In genomic region chr2:240570531-240571313, GRCh38 we compare ENCODE assay signal across 10 cellular contexts. TPM values are rescaled to one million over a fixed set of nuclear protein-coding genes. Genes with fewer than 3 reads are reported as not detected.
DNase-seq lines count a peak whose midpoint lies in the region; ATAC-seq and TF ChIP-seq lines count a peak whose summit lies in the region.
"Had no signal": no experiment of that assay in that cellular context is flagged by ENCODE, and none has a peak within 500 bp of the region (broad histone marks: within the 10 kb centered on the region; RNA-seq: fewer than 3 reads in every experiment).

No MANE protein-coding gene starts in this region.

- H3K27me3 Mint-ChIP-seq in T-cell (no peaks in the 10 kb centered on the region), progenitor cell of endocrine pancreas (no peaks in the 10 kb centered on the region)

- peaks cover 41 to 46% (median 42%) of the 10 kb centered on the region in 3 donors for H3K4me1 Mint-ChIP-seq in T-cell
- peaks cover 13% of the 10 kb centered on the region for H3K4me1 Mint-ChIP-seq in progenitor cell of endocrine pancreas (ENCODE audit: low read depth)

- TF ChIP-seq POLR2A in heart left ventricle (IDR thresholded peaks at IDR 0.05) = no peak

- DNase-seq in T-cell = no peak
- DNase-seq in heart left ventricle = peak in 3 of 5 donors; percentile 13 to 48 (median 23)
- no peak for DNase-seq in progenitor cell of endocrine pancreas (ENCODE audit: low spot score, unreplicated experiment)
- DNase-seq in amniotic stem cell (lab: John Stamatoyannopoulos, UW) = no peak
- DNase-seq: dermis blood vessel endothelial cell, foreskin keratinocyte, NCI-H187 had no signal

- H3F3A ChIP-seq in DOHH2 (ENCODE audit: control insufficient read depth, insufficient read depth) = peaks cover 13% of the 10 kb centered on the region

- H3K9me3 Mint-ChIP-seq in T-cell = no peaks in the 10 kb centered on the region
- no peaks in the 10 kb centered on the region for H3K9me3 Mint-ChIP-seq in progenitor cell of endocrine pancreas (ENCODE audit: low read depth)

- peaks cover 36% of the 10 kb centered on the region for H3K4me1 ChIP-seq in DOHH2 (ENCODE audit: control insufficient read depth, low read length)
- peaks cover 12 to 47% (median 38%) of the 10 kb centered on the region in 12 donors for H3K4me1 ChIP-seq in heart left ventricle

- H3K27me3 ChIP-seq in DOHH2 (ENCODE audit: control insufficient read depth, low read length) (no peaks in the 10 kb centered on the region), heart left ventricle (no peaks in the 10 kb centered on the region)
- H3K27me3 ChIP-seq: foreskin keratinocyte had no signal

- H3K27ac Mint-ChIP-seq in T-cell (peak overlapping the region; percentile 70 to 79), progenitor cell of endocrine pancreas (peak overlapping the region; percentile 23)

- TF ChIP-seq CTCF in DOHH2 (IDR thresholded peaks at IDR 0.05; ENCODE audit: low read depth, low read length, poor library complexity, severe bottlenecking) = no peak
- TF ChIP-seq CTCF in heart left ventricle (IDR thresholded peaks at IDR 0.05) = no peak
- TF ChIP-seq CTCF in progenitor cell of endocrine pancreas (IDR thresholded peaks at IDR 0.05; ENCODE audit: unreplicated experiment) = no peak

- no peaks in the 10 kb centered on the region for H3K9me2 ChIP-seq in DOHH2 (replicated peaks; ENCODE audit: control insufficient read depth, low read length)

- H3K4me3 Mint-ChIP-seq in T-cell (peak overlapping the region; percentile 79 to 88 (median 80)), progenitor cell of endocrine pancreas (ENCODE audit: low read depth) (no peak overlapping the region)

- H3K36me3 Mint-ChIP-seq in T-cell (no peaks in the 10 kb centered on the region), progenitor cell of endocrine pancreas (ENCODE audit: insufficient read depth) (peaks cover 1% of the 10 kb centered on the region)

- 75 to 88% (median 82%) methylated on average over 2 to 11 of the region's 11 CpGs for WGBS in heart left ventricle, 4 donors

- CTCF ChIA-PET in T-cell (lab: Charles Lee) = no interaction called here

- H3K9me3 ChIP-seq in DOHH2 (ENCODE audit: control insufficient read depth, insufficient read depth, low read length) = no peaks in the 10 kb centered on the region
- no peaks in the 10 kb centered on the region for H3K9me3 ChIP-seq in heart left ventricle

- POLR2A ChIA-PET in T-cell (lab: Charles Lee) = no interaction called here

- intact Hi-C loops in heart left ventricle (cut with DNase I) = no loop called here

- H3K79me2 ChIP-seq in DOHH2 (ENCODE audit: control insufficient read depth, low read length) = peaks cover 54% of the 10 kb centered on the region

- peaks cover 5% of the 10 kb centered on the region for H4K20me1 ChIP-seq in DOHH2 (ENCODE audit: control insufficient read depth, insufficient read depth, low read depth, low read length)

- H3K27ac ChIP-seq in DOHH2 (ENCODE audit: low read depth, low read length) (no peak overlapping the region), heart left ventricle (no peak overlapping the region)
- H3K27ac ChIP-seq: foreskin keratinocyte had no signal

- peak overlapping the region; percentile 100; the same call in 1 of the 2 replicates for H3K4me2 ChIP-seq in DOHH2 (ENCODE audit: low read length)

- H3K36me3 ChIP-seq in DOHH2 (ENCODE audit: control insufficient read depth, low read length) = peaks cover 14% of the 10 kb centered on the region
- peaks cover 0 to 39% (median 16%) of the 10 kb centered on the region in 9 donors for H3K36me3 ChIP-seq in heart left ventricle

- no peak for ATAC-seq in T-cell (replicated peaks in 1 of 4)
- ATAC-seq in heart left ventricle = no peak
- ATAC-seq in HG03175 (IDR thresholded peaks at IDR 0.05; ENCODE audit: unreplicated experiment) = no peak
- ATAC-seq in GM18868 (IDR thresholded peaks at IDR 0.05; ENCODE audit: unreplicated experiment) = no peak
- ATAC-seq: foreskin keratinocyte had no signal

- no peak overlapping the region for H3K4me3 ChIP-seq in DOHH2 (ENCODE audit: low read length)
- H3K4me3 ChIP-seq in heart left ventricle = no peak overlapping the region

RNA-seq across cellular contexts. Expression of gene RNPEPL1, which starts 2.4 kb away (rescaled TPM):
- total RNA-seq in T-cell (100 to 1,000 TPM in 4 of 5 donors, 10 to 100 TPM in 1; 87.6 to 202 (median 189) TPM), heart left ventricle (100 to 1,000 TPM in 2 of 9 donors, 10 to 100 TPM in 7; 67.5 to 149 (median 91.0) TPM), progenitor cell of endocrine pancreas (50.8 and 52.2 TPM in 2 replicates)
- polyA plus RNA-seq in heart left ventricle = 100 to 1,000 TPM in 1 of 2 donors, 10 to 100 TPM in 1; 75.9 to 206 TPM

RNA-seq across cellular contexts. Expression of gene DUSP28, which starts 10.6 kb away (rescaled TPM):
- total RNA-seq in T-cell (10 to 100 TPM; 11.0 to 17.3 (median 15.4) TPM), heart left ventricle (10 to 100 TPM in 7 of 9 donors, 1 to 10 TPM in 2; 6.7 to 23.9 (median 15.4) TPM), progenitor cell of endocrine pancreas (4.9 and 6.4 TPM in 2 replicates)
- polyA plus RNA-seq in heart left ventricle = 1 to 10 TPM; 3.6 to 9.3 TPM

RNA-seq across cellular contexts. Expression of gene ANKMY1, which starts 12.9 kb away (rescaled TPM):
- total RNA-seq in T-cell (10 to 100 TPM; 44.6 to 89.5 (median 79.8) TPM), heart left ventricle (10 to 100 TPM in 1 of 9 donors, 1 to 10 TPM in 8; 3.1 to 11.7 (median 5.6) TPM), progenitor cell of endocrine pancreas (29.0 and 29.2 TPM in 2 replicates)
- 1 to 10 TPM; 2.4 to 4.9 TPM for polyA plus RNA-seq in heart left ventricle

RNA-seq across cellular contexts. Expression of gene CAPN10, which starts 15.8 kb away (rescaled TPM):
- 100 to 1,000 TPM in 2 of 5 donors, 10 to 100 TPM in 3; 73.3 to 107 (median 96.1) TPM for total RNA-seq in T-cell
- total RNA-seq in heart left ventricle = 10 to 100 TPM; 14.9 to 35.6 (median 21.9) TPM
- polyA plus RNA-seq in heart left ventricle = 10 to 100 TPM; 17.4 to 39.7 TPM
- total RNA-seq in progenitor cell of endocrine pancreas = 65.5 and 67.2 TPM in 2 replicates

RNA-seq across cellular contexts. Expression of gene GPR35, which starts 54.6 kb away (rescaled TPM):
- total RNA-seq in T-cell (10 to 100 TPM in 3 of 5 donors, 1 to 10 TPM in 2; 6.2 to 16.2 (median 10.4) TPM), heart left ventricle (1 to 10 TPM in 3 of 9 donors, under 1 TPM in 5, not detected in 1; 0.48 to 2.7 (median 0.78) TPM), progenitor cell of endocrine pancreas (5.8 and 6.5 TPM in 2 replicates)
- 1 to 10 TPM; 1.1 to 1.3 TPM for polyA plus RNA-seq in heart left ventricle

Comparison
In these comparisons a context has a peak if more than half of its experiments do, and no peak if none do; other contexts are left out.
1. DNase-seq: peak in heart left ventricle (3 of 5); none in T-cell (0 of 34), progenitor cell of endocrine pancreas (single experiment) and amniotic stem cell (single experiment).